ENCODE assay signal across 37 cellular contexts in the genomic region with DNA sequence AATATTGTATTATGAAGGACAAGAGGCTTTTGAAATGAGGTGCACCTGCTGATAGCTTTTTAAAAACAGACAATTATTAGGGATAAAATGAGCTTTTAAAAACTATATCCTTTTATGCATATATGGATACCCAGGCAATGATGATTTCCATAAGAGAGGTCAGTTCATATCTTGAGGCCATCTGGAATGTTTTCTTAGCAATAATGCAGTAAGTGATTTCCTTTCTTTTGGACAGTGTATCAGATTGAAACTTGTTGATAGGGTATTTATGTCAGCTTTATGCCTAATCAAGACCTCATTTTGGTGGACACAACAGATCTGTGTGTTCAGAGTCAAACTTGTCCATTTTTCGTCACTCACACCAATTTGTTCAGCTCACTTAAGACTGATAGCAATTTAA.
"Had no signal": no experiment of that assay in that cellular context is flagged by ENCODE, and none has a peak within 500 bp of the region (broad histone marks: within the 10 kb centered on the region; RNA-seq: fewer than 3 reads in every experiment).

No MANE protein-coding gene starts in this region.

- H3K36me3 Mint-ChIP-seq: activated naive CD4-positive, alpha-beta T cell treated with anti-CD3 and anti-CD28 coated beads, Interleukin-2, amount 10 ng/mL, durations not matched to agents 7 days and 5 days; activated naive CD4-positive, alpha-beta T cell treated with anti-CD3 and anti-CD28 coated beads, Interleukin-2, amount 50 U/mL, for 24 hours; activated naive CD4-positive, alpha-beta T cell treated with anti-CD3 and anti-CD28 coated beads, Interleukin-2, amount 50 U/mL, for 72 hours; activated naive CD8-positive, alpha-beta T cell; activated naive CD8-positive, alpha-beta T cell treated with anti-CD3 and anti-CD28 coated beads for 36 hours; activated naive CD8-positive, alpha-beta T cell treated with anti-CD3 and anti-CD28 coated beads, Interleukin-2, amount 10 ng/mL, durations not matched to agents 7 days and 5 days had no signal

- H3K36me3 ChIP-seq: adrenal gland, ascending aorta, brain microvascular endothelial cell, breast epithelium, cardiac muscle cell had no signal

- H3K4me3 Mint-ChIP-seq: activated naive CD4-positive, alpha-beta T cell treated with anti-CD3 and anti-CD28 coated beads for 36 hours; activated naive CD4-positive, alpha-beta T cell treated with anti-CD3 and anti-CD28 coated beads, Interleukin-2, amount 10 ng/mL, durations not matched to agents 7 days and 5 days; activated naive CD4-positive, alpha-beta T cell treated with anti-CD3 and anti-CD28 coated beads, Interleukin-2, amount 50 U/mL, for 24 hours; activated naive CD8-positive, alpha-beta T cell; activated naive CD8-positive, alpha-beta T cell treated with anti-CD3 and anti-CD28 coated beads for 36 hours; activated naive CD8-positive, alpha-beta T cell treated with anti-CD3 and anti-CD28 coated beads, Interleukin-2, amount 10 ng/mL, durations not matched to agents 7 days and 5 days; activated naive CD8-positive, alpha-beta T cell treated with anti-CD3 and anti-CD28 coated beads, Interleukin-2, amount 50 U/mL, for 24 hours; activated T-cell treated with anti-CD3 and anti-CD28 coated beads, Interleukin-2, amount 50 U/mL, for 24 hours; activated T-cell treated with anti-CD3 and anti-CD28 coated beads, Interleukin-2, amount 50 U/mL, for 72 hours; activated T-helper 1 cell treated with anti-CD3 and anti-CD28 coated beads, Interleukin-12 subunit alpha, Interleukin-12 subunit beta, Interleukin-2, Interleukin-4 antibody, amounts not matched to agents 30 ng/mL and 10 ng/mL and 1 ng/mL, durations not matched to agents 14 hours and 24 hours and 36 hours; activated T-helper 17 cell treated with anti-CD3 and anti-CD28 coated beads, Interleukin-2, amount 50 U/mL, for 72 hours; brain; central memory CD8-positive, alpha-beta T cell had no signal

- H3K4me1 Mint-ChIP-seq: activated naive CD4-positive, alpha-beta T cell treated with anti-CD3 and anti-CD28 coated beads, Interleukin-2, amount 10 ng/mL, durations not matched to agents 7 days and 5 days; activated naive CD4-positive, alpha-beta T cell treated with anti-CD3 and anti-CD28 coated beads, Interleukin-2, amount 50 U/mL, for 24 hours; activated naive CD8-positive, alpha-beta T cell treated with anti-CD3 and anti-CD28 coated beads for 36 hours; activated naive CD8-positive, alpha-beta T cell treated with anti-CD3 and anti-CD28 coated beads, Interleukin-2, amount 10 ng/mL, durations not matched to agents 7 days and 5 days; activated naive CD8-positive, alpha-beta T cell treated with anti-CD3 and anti-CD28 coated beads, Interleukin-2, amount 50 U/mL, for 24 hours; activated T-helper 17 cell treated with anti-CD3 and anti-CD28 coated beads, Interleukin-2, amount 50 U/mL, for 72 hours; central memory CD8-positive, alpha-beta T cell had no signal

- H3K9me3 Mint-ChIP-seq: brain had no signal

- H3K27me3 ChIP-seq: adrenal gland, ascending aorta, body of pancreas, brain microvascular endothelial cell, breast epithelium, cardiac muscle cell had no signal

- H3K27ac ChIP-seq: adrenal gland, ascending aorta, body of pancreas, brain microvascular endothelial cell, breast epithelium, cardiac muscle cell had no signal

- H3K27me3 Mint-ChIP-seq: activated naive CD4-positive, alpha-beta T cell treated with anti-CD3 and anti-CD28 coated beads, Interleukin-2, amount 10 ng/mL, durations not matched to agents 7 days and 5 days; activated naive CD4-positive, alpha-beta T cell treated with anti-CD3 and anti-CD28 coated beads, Interleukin-2, amount 50 U/mL, for 24 hours; activated naive CD8-positive, alpha-beta T cell; activated naive CD8-positive, alpha-beta T cell treated with anti-CD3 and anti-CD28 coated beads for 36 hours; activated naive CD8-positive, alpha-beta T cell treated with anti-CD3 and anti-CD28 coated beads, Interleukin-2, amount 10 ng/mL, durations not matched to agents 7 days and 5 days; activated naive CD8-positive, alpha-beta T cell treated with anti-CD3 and anti-CD28 coated beads, Interleukin-2, amount 50 U/mL, for 24 hours; activated T-cell treated with anti-CD3 and anti-CD28 coated beads, Interleukin-2, amount 50 U/mL, for 24 hours; activated T-helper 17 cell treated with anti-CD3 and anti-CD28 coated beads, Interleukin-2, amount 50 U/mL, for 72 hours; central memory CD8-positive, alpha-beta T cell had no signal

- H3K9me3 ChIP-seq: adrenal gland, ascending aorta, body of pancreas, breast epithelium had no signal

- ATAC-seq: activated naive CD4-positive, alpha-beta T cell treated with anti-CD3 and anti-CD28 coated beads, Interleukin-2, amount 50 U/mL, for 72 hours; activated naive CD8-positive, alpha-beta T cell treated with anti-CD3 and anti-CD28 coated beads, Interleukin-2, amount 50 U/mL, for 24 hours; activated T-cell treated with anti-CD3 and anti-CD28 coated beads, Interleukin-2, amount 50 U/mL, for 72 hours; activated T-helper 17 cell treated with anti-CD3 and anti-CD28 coated beads, Interleukin-2, amount 50 U/mL, for 72 hours; body of pancreas had no signal

- DNase-seq: activated effector memory CD4-positive, alpha-beta T cell treated with anti-CD3 and anti-CD28 coated beads, Interleukin-2, amount 50 U/mL, for 16 hours; activated effector memory CD4-positive, alpha-beta T cell treated with Interleukin-2 at 50 U/mL for 16 hours; activated gamma-delta T cell; activated gamma-delta T cell treated with Interleukin-2 at 50 U/mL for 16 hours; activated naive CD4-positive, alpha-beta T cell; activated naive CD4-positive, alpha-beta T cell treated with anti-CD3 and anti-CD28 coated beads for 36 hours; activated naive CD4-positive, alpha-beta T cell treated with anti-CD3 and anti-CD28 coated beads, Interleukin-2, amount 10 ng/mL, durations not matched to agents 7 days and 5 days; activated naive CD4-positive, alpha-beta T cell treated with anti-CD3 and anti-CD28 coated beads, Interleukin-2, amount 50 U/mL, for 16 hours; activated naive CD4-positive, alpha-beta T cell treated with Interleukin-2 at 50 U/mL for 16 hours; activated naive CD8-positive, alpha-beta T cell treated with anti-CD3 and anti-CD28 coated beads for 36 hours; activated naive CD8-positive, alpha-beta T cell treated with anti-CD3 and anti-CD28 coated beads, Interleukin-2, amount 10 ng/mL, durations not matched to agents 7 days and 5 days; activated naive CD8-positive, alpha-beta T cell treated with anti-CD3 and anti-CD28 coated beads, Interleukin-2, amount 50 U/mL, for 24 hours; activated T-cell treated with anti-CD3 and anti-CD28 coated beads, Interleukin-2, amount 50 U/mL, for 1 hour; activated T-cell treated with anti-CD3 and anti-CD28 coated beads, Interleukin-2, amount 50 U/mL, for 24 hours; activated T-cell treated with anti-CD3 and anti-CD28 coated beads, Interleukin-2, amount 50 U/mL, for 48 hours; activated T-cell treated with anti-CD3 and anti-CD28 coated beads, Interleukin-2, amount 50 U/mL, for 72 hours; adrenal gland; amniotic stem cell; amygdala; anterior cingulate cortex; aorta; body of pancreas; brain microvascular endothelial cell; caudate nucleus; central memory CD4-positive, alpha-beta T cell; cerebellar nuclear complex had no signal

- H3K4me3 ChIP-seq: adrenal gland, ascending aorta, body of pancreas, breast epithelium, cardiac muscle cell had no signal

- FAIRE-seq: bronchial epithelial cell had no signal
